In genomic region chr19:7400815-7401214, GRCh38 we compare ENCODE assay signal across 2 cellular contexts.
TF ChIP-seq lines count a peak whose summit lies in the region.

No MANE protein-coding gene starts in this region.

TF ChIP-seq in A549, 52 proteins besides CTCF, POLR2A, EP300 and RAD21 (continued from another document):
- TF ChIP-seq ELK1 (IDR thresholded peaks at IDR 0.05; ENCODE audit: low read depth, low read length): no peak
- TF ChIP-seq HOXA7 (CRISPR knock-in tag; IDR thresholded peaks at IDR 0.05): no peak
TF ChIP-seq in A549: peak in this region for 1.

TF ChIP-seq in IMR-90, 13 proteins besides CTCF, POLR2A, EP300 and RAD21 (continued from another document):
- no peak for TF ChIP-seq RCOR1 (IDR thresholded peaks at IDR 0.05; ENCODE audit: insufficient replicate concordance, low read length)
